In genomic region chr7:27157717-27158431, GRCh38 we compare ENCODE assay signal across 1 cellular context.
TF ChIP-seq lines count a peak whose summit lies in the region.

No MANE protein-coding gene starts in this region.

TF ChIP-seq in H1, 55 proteins besides CTCF, POLR2A, EP300 and RAD21:
- TF ChIP-seq ZNF274 (IDR thresholded peaks at IDR 0.05; ENCODE audit: borderline replicate concordance, extremely low read depth, low read length): no peak
- TF ChIP-seq CBX8 (IDR thresholded peaks at IDR 0.05; ENCODE audit: borderline replicate concordance, low read depth, low read length): 0 out of 2 replicates have a peak, but pooled peaks have one; percentile 32
- TF ChIP-seq POLR2AphosphoS5 (IDR thresholded peaks at IDR 0.05; ENCODE audit: low read depth, low read length): no peak
- peak; percentile 68 for TF ChIP-seq RNF2 (IDR thresholded peaks at IDR 0.05; ENCODE audit: borderline replicate concordance, low read depth, low read length, missing control alignments, poor library complexity, severe bottlenecking)
- TF ChIP-seq KDM5A (IDR thresholded peaks at IDR 0.05; ENCODE audit: low read length): no peak
- no peak for TF ChIP-seq KDM4A (IDR thresholded peaks at IDR 0.05; ENCODE audit: low read depth, low read length, severe bottlenecking)
- TF ChIP-seq EZH2 (IDR thresholded peaks at IDR 0.05; ENCODE audit: low read depth, low read length, severe bottlenecking): peak; percentile 81
- TF ChIP-seq SUZ12 (IDR thresholded peaks at IDR 0.05; ENCODE audit: low read length): peak; percentile 69
